1 cellular context compared by ENCODE assay signal in the genomic region with DNA sequence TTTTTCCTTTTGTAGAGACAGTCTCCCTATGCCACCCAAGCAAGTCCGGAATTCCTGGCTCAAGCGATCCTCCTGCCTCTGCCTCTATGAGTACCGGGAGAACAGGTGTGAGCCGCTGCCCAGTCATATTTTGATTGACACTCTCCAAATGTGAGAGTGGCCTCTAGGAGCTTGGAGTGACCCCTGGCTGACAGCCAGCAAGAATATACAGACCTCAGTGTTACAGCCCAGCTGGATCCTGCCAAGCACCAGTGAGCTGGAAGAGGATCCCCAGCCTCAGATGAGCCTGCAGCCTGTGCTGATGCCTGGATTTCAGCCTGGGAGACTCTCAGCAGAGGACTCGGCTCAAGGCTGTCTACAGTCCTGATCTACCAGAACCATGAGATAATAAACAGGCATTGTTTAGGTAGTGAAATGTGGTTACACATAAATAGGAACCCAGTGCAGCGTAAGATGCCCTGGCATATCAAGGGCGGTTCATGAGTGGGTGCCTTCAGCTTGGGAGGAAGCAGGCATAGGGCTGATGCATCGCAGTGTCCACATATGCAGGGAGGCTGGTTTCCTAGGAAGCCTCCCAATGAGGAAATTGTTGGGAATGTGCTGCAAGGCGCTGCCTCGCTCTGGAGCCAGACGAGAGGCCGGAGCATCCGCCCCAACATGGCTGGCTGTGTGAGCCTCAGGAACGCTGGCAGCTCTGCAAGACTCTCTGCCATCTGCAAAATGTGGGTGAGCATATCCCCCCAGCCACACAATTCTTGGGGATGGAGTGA.
TF ChIP-seq lines count a peak whose summit lies in the region.

No MANE protein-coding gene starts in this region.

TF ChIP-seq in A549, 52 proteins besides CTCF, POLR2A, EP300 and RAD21 (continued from another document):
- TF ChIP-seq, protein P1, sequence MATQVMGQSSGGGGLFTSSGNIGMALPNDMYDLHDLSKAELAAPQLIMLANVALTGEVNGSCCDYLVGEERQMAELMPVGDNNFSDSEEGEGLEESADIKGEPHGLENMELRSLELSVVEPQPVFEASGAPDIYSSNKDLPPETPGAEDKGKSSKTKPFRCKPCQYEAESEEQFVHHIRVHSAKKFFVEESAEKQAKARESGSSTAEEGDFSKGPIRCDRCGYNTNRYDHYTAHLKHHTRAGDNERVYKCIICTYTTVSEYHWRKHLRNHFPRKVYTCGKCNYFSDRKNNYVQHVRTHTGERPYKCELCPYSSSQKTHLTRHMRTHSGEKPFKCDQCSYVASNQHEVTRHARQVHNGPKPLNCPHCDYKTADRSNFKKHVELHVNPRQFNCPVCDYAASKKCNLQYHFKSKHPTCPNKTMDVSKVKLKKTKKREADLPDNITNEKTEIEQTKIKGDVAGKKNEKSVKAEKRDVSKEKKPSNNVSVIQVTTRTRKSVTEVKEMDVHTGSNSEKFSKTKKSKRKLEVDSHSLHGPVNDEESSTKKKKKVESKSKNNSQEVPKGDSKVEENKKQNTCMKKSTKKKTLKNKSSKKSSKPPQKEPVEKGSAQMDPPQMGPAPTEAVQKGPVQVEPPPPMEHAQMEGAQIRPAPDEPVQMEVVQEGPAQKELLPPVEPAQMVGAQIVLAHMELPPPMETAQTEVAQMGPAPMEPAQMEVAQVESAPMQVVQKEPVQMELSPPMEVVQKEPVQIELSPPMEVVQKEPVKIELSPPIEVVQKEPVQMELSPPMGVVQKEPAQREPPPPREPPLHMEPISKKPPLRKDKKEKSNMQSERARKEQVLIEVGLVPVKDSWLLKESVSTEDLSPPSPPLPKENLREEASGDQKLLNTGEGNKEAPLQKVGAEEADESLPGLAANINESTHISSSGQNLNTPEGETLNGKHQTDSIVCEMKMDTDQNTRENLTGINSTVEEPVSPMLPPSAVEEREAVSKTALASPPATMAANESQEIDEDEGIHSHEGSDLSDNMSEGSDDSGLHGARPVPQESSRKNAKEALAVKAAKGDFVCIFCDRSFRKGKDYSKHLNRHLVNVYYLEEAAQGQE (IDR thresholded peaks at IDR 0.05), result no peak
- TF ChIP-seq RNF2 (IDR thresholded peaks at IDR 0.05; ENCODE audit: borderline replicate concordance, low read depth), result no peak
- TF ChIP-seq NPAS2 (CRISPR knock-in tag; IDR thresholded peaks at IDR 0.05; ENCODE audit: borderline replicate concordance), result no peak
- TF ChIP-seq NFE2L2 (conservative IDR thresholded peaks at IDR 0.05; ENCODE audit: low read length), result no peak
- TF ChIP-seq CHD2 (IDR thresholded peaks at IDR 0.05; ENCODE audit: low read length, partially characterized antibody), result no peak
- TF ChIP-seq HOXA7 (CRISPR knock-in tag; IDR thresholded peaks at IDR 0.05), result no peak
- no peak for TF ChIP-seq ZFP36 (IDR thresholded peaks at IDR 0.05; ENCODE audit: borderline replicate concordance, partially characterized antibody)
- TF ChIP-seq, protein P2, sequence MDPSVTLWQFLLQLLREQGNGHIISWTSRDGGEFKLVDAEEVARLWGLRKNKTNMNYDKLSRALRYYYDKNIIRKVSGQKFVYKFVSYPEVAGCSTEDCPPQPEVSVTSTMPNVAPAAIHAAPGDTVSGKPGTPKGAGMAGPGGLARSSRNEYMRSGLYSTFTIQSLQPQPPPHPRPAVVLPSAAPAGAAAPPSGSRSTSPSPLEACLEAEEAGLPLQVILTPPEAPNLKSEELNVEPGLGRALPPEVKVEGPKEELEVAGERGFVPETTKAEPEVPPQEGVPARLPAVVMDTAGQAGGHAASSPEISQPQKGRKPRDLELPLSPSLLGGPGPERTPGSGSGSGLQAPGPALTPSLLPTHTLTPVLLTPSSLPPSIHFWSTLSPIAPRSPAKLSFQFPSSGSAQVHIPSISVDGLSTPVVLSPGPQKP (IDR thresholded peaks at IDR 0.05; ENCODE audit: low read depth, low read length), result no peak
TF ChIP-seq in A549: peak in this region for 0.
